Comparison of ENCODE assay signal across 7 cellular contexts in genomic region chrX:132488092-132488749, GRCh38. TPM values are rescaled to one million over a fixed set of nuclear protein-coding genes. Genes with fewer than 3 reads are reported as not detected.
DNase-seq lines count a peak whose midpoint lies in the region; ATAC-seq, FAIRE-seq and TF ChIP-seq lines count a peak whose summit lies in the region.

No MANE protein-coding gene starts in this region.

- no peaks in the 10 kb centered on the region for H3K79me2 ChIP-seq in trophoblast cell (ENCODE audit: control insufficient read depth, insufficient read depth, low read length, poor library complexity)

- H2AFZ ChIP-seq in trophoblast cell (ENCODE audit: insufficient read depth, low read length, poor library complexity) = no peak overlapping the region

- no peak overlapping the region for H3K9ac ChIP-seq in trophoblast cell (ENCODE audit: low read length)

- H4K91ac ChIP-seq in trophoblast cell (ENCODE audit: low read depth, low read length) = no peak overlapping the region

- H3K9me3 Mint-ChIP-seq in activated CD8-positive, alpha-beta T cell treated with anti-CD3 and anti-CD28 coated beads, Interleukin-2, amount 10 ng/mL, durations not matched to agents 7 days and 5 days (ENCODE audit: insufficient read depth) = no peaks in the 10 kb centered on the region

- H2BK120ac ChIP-seq in trophoblast cell (ENCODE audit: insufficient read depth, low read length, poor library complexity) = no peak overlapping the region

- peak overlapping the region; percentile 96 for H3K4me3 Mint-ChIP-seq in activated CD8-positive, alpha-beta T cell treated with anti-CD3 and anti-CD28 coated beads, Interleukin-2, amount 10 ng/mL, durations not matched to agents 7 days and 5 days

- no peak overlapping the region for H3K4me3 ChIP-seq in trophoblast cell (ENCODE audit: low read depth, low read length)

- no peak overlapping the region for H2BK12ac ChIP-seq in trophoblast cell (ENCODE audit: low read length)

- DNase-seq in GM18507 (ENCODE audit: extremely low spot score, insufficient read length, low read depth) (no peak), NCI-H1092 (lab: John Stamatoyannopoulos, UW) (peak; percentile 26), foreskin keratinocyte (peak in 1 of 2 donors; percentile 46), trophoblast cell (peak in 1 of 2 donors; percentile 47), omental fat pad (ENCODE audit: low spot score) (no peak)
- peak; percentile 36 for DNase-seq in activated CD8-positive, alpha-beta T cell treated with anti-CD3 and anti-CD28 coated beads, Interleukin-2, amount 10 ng/mL, durations not matched to agents 7 days and 5 days

- H3K18ac ChIP-seq in trophoblast cell (ENCODE audit: low read length) = no peak overlapping the region

- no peak overlapping the region for H4K8ac ChIP-seq in trophoblast cell (ENCODE audit: low read depth, low read length)

- H3K27me3 Mint-ChIP-seq in activated CD8-positive, alpha-beta T cell treated with anti-CD3 and anti-CD28 coated beads, Interleukin-2, amount 10 ng/mL, durations not matched to agents 7 days and 5 days (ENCODE audit: low read depth) = no peaks in the 10 kb centered on the region

- H3K27me3 ChIP-seq in foreskin keratinocyte (no peaks in the 10 kb centered on the region), trophoblast cell (ENCODE audit: insufficient read depth, low read length) (no peaks in the 10 kb centered on the region)

- POLR2A ChIA-PET in activated CD8-positive, alpha-beta T cell treated with anti-CD3 and anti-CD28 coated beads, Interleukin-2, amount 10 ng/mL, durations not matched to agents 7 days and 5 days (lab: Charles Lee) = interaction anchor here (1.0 to 2.0 kb wide), 2 partner anchors 8 to 269 kb away, joined by 3 to 11 read pairs; partner anchors contain the start of gene RAP2C

- no peaks in the 10 kb centered on the region for H3K9me3 ChIP-seq in trophoblast cell (ENCODE audit: insufficient read depth, low read depth, low read length)

- peak overlapping the region; percentile 90 for H3K4me2 ChIP-seq in trophoblast cell (ENCODE audit: low read length)

- H3K4me1 ChIP-seq in foreskin keratinocyte (no peaks in the 10 kb centered on the region), trophoblast cell (ENCODE audit: control insufficient read depth in 1 of 2, insufficient read depth in 2 of 2, low read length in 2 of 2) (no peaks in the 10 kb centered on the region)

- H3K27ac Mint-ChIP-seq in activated CD8-positive, alpha-beta T cell treated with anti-CD3 and anti-CD28 coated beads, Interleukin-2, amount 10 ng/mL, durations not matched to agents 7 days and 5 days = peak overlapping the region; percentile 97

- no peaks in the 10 kb centered on the region for H3K36me3 ChIP-seq in trophoblast cell (ENCODE audit: control insufficient read depth in 1 of 2, insufficient read depth in 2 of 2, low read length in 2 of 2)

- H3K23ac ChIP-seq in trophoblast cell (ENCODE audit: low read length) = no peak overlapping the region

- no peak overlapping the region for H4K12ac ChIP-seq in trophoblast cell (ENCODE audit: low read depth, low read length)

- ATAC-seq in activated CD8-positive, alpha-beta T cell treated with anti-CD3 and anti-CD28 coated beads, Interleukin-2, amount 10 ng/mL, durations not matched to agents 7 days and 5 days = peak; percentile 37
- ATAC-seq in foreskin keratinocyte (peak; percentile 39), HG03460 (IDR thresholded peaks at IDR 0.05; ENCODE audit: unreplicated experiment) (no peak), omental fat pad (ENCODE audit: low FRiP score) (no peak)

- no CpG with 5 or more reads among the region's 10 CpGs for WGBS in trophoblast cell (ENCODE audit: extremely low coverage, insufficient coverage, insufficient read length)

- peak; percentile 54 for FAIRE-seq in GM18507 (lab: Jason Lieb, UNC)

- H3K27ac ChIP-seq in foreskin keratinocyte (peak overlapping the region; percentile 91), trophoblast cell (ENCODE audit: low read depth, low read length) (no peak overlapping the region)

- no peak overlapping the region for H2BK5ac ChIP-seq in trophoblast cell (ENCODE audit: low read depth, low read length, poor library complexity)

- H3K4ac ChIP-seq in trophoblast cell (ENCODE audit: low read depth, low read length) = no peak overlapping the region

- peaks cover 2% of the 10 kb centered on the region for H3K79me1 ChIP-seq in trophoblast cell (ENCODE audit: low read length)

- H2AK5ac ChIP-seq in trophoblast cell (ENCODE audit: low read length) = no peak overlapping the region

- TF ChIP-seq CTCF in foreskin keratinocyte (conservative IDR thresholded peaks at IDR 0.05) (no peak), omental fat pad (IDR thresholded peaks at IDR 0.05) (no peak)

- peaks cover 4% of the 10 kb centered on the region for H3K36me3 Mint-ChIP-seq in activated CD8-positive, alpha-beta T cell treated with anti-CD3 and anti-CD28 coated beads, Interleukin-2, amount 10 ng/mL, durations not matched to agents 7 days and 5 days (ENCODE audit: low read depth)

- no peak overlapping the region for H3K14ac ChIP-seq in trophoblast cell (ENCODE audit: low read length)

- H3K4me1 Mint-ChIP-seq in activated CD8-positive, alpha-beta T cell treated with anti-CD3 and anti-CD28 coated beads, Interleukin-2, amount 10 ng/mL, durations not matched to agents 7 days and 5 days (ENCODE audit: low read depth) = peaks cover 54% of the 10 kb centered on the region

- CTCF ChIA-PET in activated CD8-positive, alpha-beta T cell treated with anti-CD3 and anti-CD28 coated beads, Interleukin-2, amount 10 ng/mL, durations not matched to agents 7 days and 5 days (lab: Charles Lee) = interaction anchor here (1.0 kb wide), 1 partner anchor 195 kb away, joined by 3 read pairs; no protein-coding TSS in a partner anchor

RNA-seq across cellular contexts. Expression of gene MBNL3, which starts 0.6 kb away (rescaled TPM):
- total RNA-seq in activated CD8-positive, alpha-beta T cell treated with anti-CD3 and anti-CD28 coated beads, Interleukin-2, amount 10 ng/mL, durations not matched to agents 7 days and 5 days = 10 to 100 TPM; 30.0 TPM
- total RNA-seq in foreskin keratinocyte = 12.4 and 13.1 TPM in 2 replicates
- polyA plus RNA-seq in foreskin keratinocyte = 1.2 and 1.5 TPM in 2 replicates
- 108 and 119 TPM in 2 replicates for polyA plus RNA-seq in trophoblast cell (2013)
- total RNA-seq in omental fat pad = 10 to 100 TPM; 13.7 to 59.9 (median 20.3) TPM

Comparison
In these comparisons a context has a peak if more than half of its experiments do, and no peak if none do; other contexts are left out.
1. DNase-seq: peak in NCI-H1092 (single experiment) and activated CD8-positive, alpha-beta T cell treated with anti-CD3 and anti-CD28 coated beads, Interleukin-2, amount 10 ng/mL, durations not matched to agents 7 days and 5 days (single experiment); none in GM18507 (single experiment) and omental fat pad (single experiment).
2. ATAC-seq: peak in activated CD8-positive, alpha-beta T cell treated with anti-CD3 and anti-CD28 coated beads, Interleukin-2, amount 10 ng/mL, durations not matched to agents 7 days and 5 days (single experiment) and foreskin keratinocyte (single experiment); none in HG03460 (single experiment) and omental fat pad (single experiment).